Comparison of ENCODE assay signal across 8 cellular contexts in genomic region chr17:70168044-70168978, GRCh38. TPM values are rescaled to one million over a fixed set of nuclear protein-coding genes. Genes with fewer than 3 reads are reported as not detected.
A peak's percentile ranks its signal among the peaks of the same experiment; 100 is the strongest.
DNase-seq lines count a peak whose midpoint lies in the region; ATAC-seq and TF ChIP-seq lines count a peak whose summit lies in the region.

No MANE protein-coding gene starts in this region.

- peaks cover 29% of the 10 kb centered on the region for H3K4me1 Mint-ChIP-seq in HFFc6 (ENCODE audit: low read depth)
- H3K4me1 Mint-ChIP-seq in activated naive CD8-positive, alpha-beta T cell treated with anti-CD3 and anti-CD28 coated beads, Interleukin-2, amount 50 U/mL, for 24 hours: peaks cover 17% of the 10 kb centered on the region

- intact Hi-C loops in left cardiac atrium (cut with DNase I): loop anchor here (5.0 to 10.0 kb wide), 2 partner anchors 384 to 386 kb away; no protein-coding TSS in a partner anchor

- TF ChIP-seq CTCF in HFFc6 (IDR thresholded peaks at IDR 0.05): peak; percentile 48
- TF ChIP-seq CTCF in osteoblast (IDR thresholded peaks at IDR 0.05; ENCODE audit: extremely low read depth, low read depth, low read length): peak; percentile 70

- H3K36me3 Mint-ChIP-seq in HFFc6 (ENCODE audit: low read depth): no peaks in the 10 kb centered on the region
- no peaks in the 10 kb centered on the region for H3K36me3 Mint-ChIP-seq in activated naive CD8-positive, alpha-beta T cell treated with anti-CD3 and anti-CD28 coated beads, Interleukin-2, amount 50 U/mL, for 24 hours (ENCODE audit: low read depth)

- peak overlapping the region; percentile 25 for H3K27ac ChIP-seq in osteoblast (ENCODE audit: low read depth, low read length)

- H3K27me3 Mint-ChIP-seq in HFFc6 (ENCODE audit: insufficient read depth): peaks cover 17% of the 10 kb centered on the region
- peaks cover 60% of the 10 kb centered on the region for H3K27me3 Mint-ChIP-seq in activated naive CD8-positive, alpha-beta T cell treated with anti-CD3 and anti-CD28 coated beads, Interleukin-2, amount 50 U/mL, for 24 hours

- peak overlapping the region; percentile 91 for H3K4me2 ChIP-seq in osteoblast (ENCODE audit: insufficient read depth, low read length)

- peak; percentile 8 for ATAC-seq in activated naive CD8-positive, alpha-beta T cell treated with anti-CD3 and anti-CD28 coated beads, Interleukin-2, amount 50 U/mL, for 24 hours
- ATAC-seq in left cardiac atrium: peak; percentile 34 to 64

- no peaks in the 10 kb centered on the region for H3K79me2 ChIP-seq in osteoblast (ENCODE audit: insufficient read depth, low read length)

- H4K20me1 ChIP-seq in osteoblast (ENCODE audit: insufficient read depth, low read length): no peaks in the 10 kb centered on the region

- no peaks in the 10 kb centered on the region for H3K9me3 Mint-ChIP-seq in HFFc6
- H3K9me3 Mint-ChIP-seq in activated naive CD8-positive, alpha-beta T cell treated with anti-CD3 and anti-CD28 coated beads, Interleukin-2, amount 50 U/mL, for 24 hours: no peaks in the 10 kb centered on the region

- no peaks in the 10 kb centered on the region for H3K36me3 ChIP-seq in osteoblast (ENCODE audit: insufficient read depth, low read length)

- H2AFZ ChIP-seq in osteoblast (ENCODE audit: low read length): peak overlapping the region; percentile 88

- H3K4me1 ChIP-seq in osteoblast (ENCODE audit: insufficient read depth, low read length): peaks cover 3% of the 10 kb centered on the region

- H3K4me3 ChIP-seq in osteoblast (ENCODE audit: insufficient read depth, low read length): peak overlapping the region; percentile 73

- H3K4me3 Mint-ChIP-seq in HFFc6: peak overlapping the region; percentile 79
- H3K4me3 Mint-ChIP-seq in activated naive CD8-positive, alpha-beta T cell treated with anti-CD3 and anti-CD28 coated beads, Interleukin-2, amount 50 U/mL, for 24 hours: peak overlapping the region; percentile 72

- no peak overlapping the region for H3K27ac Mint-ChIP-seq in HFFc6
- no peak overlapping the region for H3K27ac Mint-ChIP-seq in activated naive CD8-positive, alpha-beta T cell treated with anti-CD3 and anti-CD28 coated beads, Interleukin-2, amount 50 U/mL, for 24 hours

- H3K9me3 ChIP-seq in osteoblast (ENCODE audit: low read depth, low read length): no peaks in the 10 kb centered on the region

- peak; percentile 68 to 77 for DNase-seq in NCI-H2081 (lab: John Stamatoyannopoulos, UW)
- no peak for DNase-seq in NCI-H2081 treated with DMSO at 0.1 percent for 48 hours (lab: John Stamatoyannopoulos, UW)
- no peak for DNase-seq in HFFc6
- DNase-seq in NCI-H345 (lab: John Stamatoyannopoulos, UW): peak; percentile 69
- peak; percentile 26 for DNase-seq in activated naive CD8-positive, alpha-beta T cell treated with anti-CD3 and anti-CD28 coated beads, Interleukin-2, amount 50 U/mL, for 24 hours
- DNase-seq in left cardiac atrium: peak; percentile 58
- DNase-seq in osteoblast (ENCODE audit: insufficient read length, low spot score, missing footprints): peak; percentile 86
- DNase-seq in epidermal melanocyte (ENCODE audit: insufficient read length, low spot score): no peak

- H3K27me3 ChIP-seq in osteoblast (ENCODE audit: insufficient read depth, low read length): peaks cover 17% of the 10 kb centered on the region

RNA-seq across cellular contexts. Expression of gene KCNJ2, which starts 1.0 kb away (rescaled TPM):
- total RNA-seq in HFFc6 (2021; fragmentation: NEBNext Ultra II Directional; extraction: Animal tissue kit (Norgen Biotek cat#: 25700)): under 1 TPM; 0.23 to 0.47 (median 0.37) TPM
- total RNA-seq in left cardiac atrium (1 to 10 TPM; 4.8 to 5.7 TPM), osteoblast (5.1 and 13.3 TPM in 2 replicates)

Comparison
In these comparisons a context has a peak if more than half of its experiments do, and no peak if none do; other contexts are left out.
1. DNase-seq: peak in NCI-H2081 (2 of 2), NCI-H345 (single experiment), activated naive CD8-positive, alpha-beta T cell treated with anti-CD3 and anti-CD28 coated beads, Interleukin-2, amount 50 U/mL, for 24 hours (single experiment), left cardiac atrium (single experiment) and osteoblast (single experiment); none in NCI-H2081 treated with DMSO at 0.1 percent for 48 hours (single experiment), HFFc6 (single experiment) and epidermal melanocyte (single experiment).